9 cellular contexts compared by ENCODE assay signal in genomic region chr20:44576297-44576696, GRCh38. TPM values are rescaled to one million over a fixed set of nuclear protein-coding genes. Genes with fewer than 3 reads are reported as not detected.
DNase-seq lines count a peak whose midpoint lies in the region; ATAC-seq and TF ChIP-seq lines count a peak whose summit lies in the region.
"Had no signal": no experiment of that assay in that cellular context is flagged by ENCODE, and none has a peak within 500 bp of the region (broad histone marks: within the 10 kb centered on the region; RNA-seq: fewer than 3 reads in every experiment).

No MANE protein-coding gene starts in this region.

- peak overlapping the region; percentile 26 for H3K4me2 ChIP-seq in SU-DHL-6 (ENCODE audit: low read depth, low read length, poor library complexity, severe bottlenecking)

- intact Hi-C loops in tibial artery (cut with DNase I; ENCODE audit: low total_unique reads): no loop called here

- H3K27ac Mint-ChIP-seq in immature natural killer cell: peak overlapping the region; percentile 8 to 95 (median 76)
- H3K27ac Mint-ChIP-seq: dendritic cell treated with granulocyte-macrophage colony-stimulating factor and Interleukin-4, amounts not matched to agents 40 ng/mL and 50 ng/mL, for 4 days had no signal

- H3F3A ChIP-seq in SU-DHL-6 (ENCODE audit: insufficient read depth): peaks cover 18% of the 10 kb centered on the region

- H3K4me3 Mint-ChIP-seq in immature natural killer cell: peak overlapping the region; percentile 51 to 73 (median 57)
- H3K4me3 Mint-ChIP-seq: dendritic cell treated with granulocyte-macrophage colony-stimulating factor and Interleukin-4, amounts not matched to agents 40 ng/mL and 50 ng/mL, for 4 days had no signal

- H2AFZ ChIP-seq in SU-DHL-6 (ENCODE audit: low read depth, low read length, severe bottlenecking): peak overlapping the region; percentile 49

- no peak for ATAC-seq in HG03469 (IDR thresholded peaks at IDR 0.05; ENCODE audit: unreplicated experiment)
- ATAC-seq in GM21515 (IDR thresholded peaks at IDR 0.05; ENCODE audit: unreplicated experiment): no peak

- H3K9me3 Mint-ChIP-seq in immature natural killer cell: no peaks in the 10 kb centered on the region
- H3K9me3 Mint-ChIP-seq: dendritic cell treated with granulocyte-macrophage colony-stimulating factor and Interleukin-4, amounts not matched to agents 40 ng/mL and 50 ng/mL, for 4 days had no signal

- H3K9ac ChIP-seq in SU-DHL-6 (ENCODE audit: low read length): peak overlapping the region; percentile 36

- H3K9me3 ChIP-seq in SU-DHL-6 (ENCODE audit: insufficient read depth, low read length): no peaks in the 10 kb centered on the region
- H3K9me3 ChIP-seq in tibial artery: no peaks in the 10 kb centered on the region

- CTCF ChIA-PET in RWPE1 (lab: Yijun Ruan, JAX): interaction anchor here (0.6 to 1.1 kb wide), 3 partner anchors 8 to 735 kb away, joined by 3 to 4 read pairs (median 4); no protein-coding TSS in a partner anchor

- peak; percentile 62 for DNase-seq in A172 (ENCODE audit: low spot score)
- DNase-seq in H4 (ENCODE audit: low spot score): peak; percentile 59
- peak in 2 of 3 donors; percentile 15 to 24 for DNase-seq in immature natural killer cell
- no peak for DNase-seq in tibial artery
- no peak for DNase-seq in RWPE1 (ENCODE audit: low spot score)

- TF ChIP-seq CTCF in SU-DHL-6 (IDR thresholded peaks at IDR 0.05; ENCODE audit: insufficient read depth, low read length, poor library complexity, severe bottlenecking) (peak; percentile 84), tibial artery (IDR thresholded peaks at IDR 0.05) (peak in 1 of 2 experiments; percentile 21), RWPE1 (conservative IDR thresholded peaks at IDR 0.05; ENCODE audit: low read depth) (no peak)

- H3K27me3 ChIP-seq in SU-DHL-6 (ENCODE audit: low read length): no peaks in the 10 kb centered on the region
- H3K27me3 ChIP-seq in tibial artery: no peaks in the 10 kb centered on the region

- no peaks in the 10 kb centered on the region for H4K20me1 ChIP-seq in SU-DHL-6 (ENCODE audit: low read depth, low read length)

- no peaks in the 10 kb centered on the region for H3K36me3 Mint-ChIP-seq in immature natural killer cell

- H3K27ac ChIP-seq in SU-DHL-6 (ENCODE audit: low read depth, low read length): peak overlapping the region; percentile 59
- H3K27ac ChIP-seq in tibial artery: peak overlapping the region in 1 of 2 donors; percentile 34
- H3K27ac ChIP-seq in RWPE1: no peak overlapping the region

- POLR2A ChIA-PET in RWPE1 (lab: Yijun Ruan, JAX; ENCODE audit: low non-redundant PET): no interaction called here

- peaks cover 0 to 7% (median 0%) of the 10 kb centered on the region in 3 donors for H3K27me3 Mint-ChIP-seq in immature natural killer cell (ENCODE audit: low read depth in 3 of 3)
- H3K27me3 Mint-ChIP-seq: dendritic cell treated with granulocyte-macrophage colony-stimulating factor and Interleukin-4, amounts not matched to agents 40 ng/mL and 50 ng/mL, for 4 days had no signal

- H3K79me2 ChIP-seq in SU-DHL-6 (ENCODE audit: insufficient read depth, low read length): no peaks in the 10 kb centered on the region

- no peaks in the 10 kb centered on the region for H3K9me2 ChIP-seq in SU-DHL-6 (replicated peaks; ENCODE audit: insufficient read depth, low read length)

- H3K4me1 ChIP-seq in tibial artery: peaks cover 0 to 62% (median 32%) of the 10 kb centered on the region in 4 donors

- H3K4me1 Mint-ChIP-seq in immature natural killer cell: peaks cover 40 to 57% of the 10 kb centered on the region in 2 donors

- H3K4me3 ChIP-seq in SU-DHL-6 (ENCODE audit: insufficient read depth, low read length, poor library complexity, severe bottlenecking) (no peak overlapping the region), tibial artery (no peak overlapping the region)

- H3K36me3 ChIP-seq in SU-DHL-6 (ENCODE audit: low read length) (no peaks in the 10 kb centered on the region), tibial artery (no peaks in the 10 kb centered on the region)

RNA-seq across cellular contexts. Expression of gene PKIG, which starts 6.1 kb away (rescaled TPM):
- total RNA-seq in A172 (2014; rRNA removed; shearing (Covaris generic)): 139 and 149 TPM in 2 replicates
- 73.8 and 77.3 TPM in 2 replicates for total RNA-seq in H4 (2014; rRNA removed; shearing (Covaris generic))
- polyA plus RNA-seq in immature natural killer cell: 1 to 10 TPM; 1.6 to 2.6 (median 1.8) TPM

RNA-seq across cellular contexts. Expression of gene SERINC3, which starts 54.4 kb away (rescaled TPM):
- total RNA-seq in A172 (2014; rRNA removed; shearing (Covaris generic)): 88.0 and 103 TPM in 2 replicates
- total RNA-seq in H4 (2014; rRNA removed; shearing (Covaris generic)): 46.4 and 82.7 TPM in 2 replicates
- polyA plus RNA-seq in immature natural killer cell: 100 to 1,000 TPM; 180 to 266 (median 215) TPM

Comparison
In these comparisons a context has a peak if more than half of its experiments do, and no peak if none do; other contexts are left out.
1. DNase-seq: peak in A172 (single experiment), H4 (single experiment) and immature natural killer cell (2 of 3); none in tibial artery (0 of 2) and RWPE1 (single experiment).